Comparison of ENCODE assay signal across 1 cellular context in the genomic region with DNA sequence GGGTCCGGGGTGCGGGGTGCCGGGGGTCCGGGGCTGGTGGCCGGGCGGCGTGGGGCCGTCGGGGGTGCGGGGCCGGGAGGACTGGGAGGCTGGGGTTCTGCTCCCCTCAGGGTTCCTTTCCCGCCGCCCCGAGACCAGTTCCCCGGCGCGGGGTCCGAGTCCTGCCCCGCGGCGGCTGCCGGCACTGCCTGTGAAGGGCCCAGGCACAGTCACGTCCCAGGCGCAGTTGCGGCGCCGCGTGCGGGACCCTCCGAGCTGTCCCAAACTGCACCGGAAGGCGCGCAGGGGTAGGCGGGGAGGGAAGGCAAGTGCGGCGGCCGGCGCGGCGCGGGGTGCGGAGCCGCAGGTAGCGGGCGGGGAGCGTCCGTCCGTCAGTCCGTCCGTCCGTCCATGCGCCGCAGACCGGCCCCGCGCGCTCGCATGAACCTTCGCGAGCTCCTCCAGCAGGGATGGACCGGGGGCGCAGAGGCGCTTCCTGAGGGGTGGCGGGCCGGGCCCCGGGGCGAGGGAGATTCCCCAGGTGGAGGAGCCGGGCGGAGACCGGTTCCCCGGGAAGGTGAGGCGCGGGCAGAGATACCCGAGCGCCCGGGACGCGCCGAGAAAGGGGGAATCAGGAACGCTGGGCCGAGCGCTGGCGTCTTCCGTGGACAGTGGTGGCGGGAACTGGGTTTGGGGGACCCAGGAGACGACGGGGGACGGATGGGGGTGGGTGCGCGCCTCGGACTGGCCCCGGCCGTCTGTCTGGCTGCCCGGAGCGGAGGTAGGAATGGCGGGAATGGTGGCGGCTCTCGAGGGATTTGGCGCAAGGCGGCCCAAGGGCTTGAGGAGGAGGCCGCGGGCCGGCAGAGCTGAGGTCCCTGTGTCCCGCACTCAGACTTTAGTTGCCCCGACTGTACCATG.
TF ChIP-seq lines count a peak whose summit lies in the region.

No MANE protein-coding gene starts in this region.

TF ChIP-seq in HepG2, 621 proteins besides CTCF, POLR2A, EP300 and RAD21 (continued from another document and continues in another):
- TF ChIP-seq, protein P1, sequence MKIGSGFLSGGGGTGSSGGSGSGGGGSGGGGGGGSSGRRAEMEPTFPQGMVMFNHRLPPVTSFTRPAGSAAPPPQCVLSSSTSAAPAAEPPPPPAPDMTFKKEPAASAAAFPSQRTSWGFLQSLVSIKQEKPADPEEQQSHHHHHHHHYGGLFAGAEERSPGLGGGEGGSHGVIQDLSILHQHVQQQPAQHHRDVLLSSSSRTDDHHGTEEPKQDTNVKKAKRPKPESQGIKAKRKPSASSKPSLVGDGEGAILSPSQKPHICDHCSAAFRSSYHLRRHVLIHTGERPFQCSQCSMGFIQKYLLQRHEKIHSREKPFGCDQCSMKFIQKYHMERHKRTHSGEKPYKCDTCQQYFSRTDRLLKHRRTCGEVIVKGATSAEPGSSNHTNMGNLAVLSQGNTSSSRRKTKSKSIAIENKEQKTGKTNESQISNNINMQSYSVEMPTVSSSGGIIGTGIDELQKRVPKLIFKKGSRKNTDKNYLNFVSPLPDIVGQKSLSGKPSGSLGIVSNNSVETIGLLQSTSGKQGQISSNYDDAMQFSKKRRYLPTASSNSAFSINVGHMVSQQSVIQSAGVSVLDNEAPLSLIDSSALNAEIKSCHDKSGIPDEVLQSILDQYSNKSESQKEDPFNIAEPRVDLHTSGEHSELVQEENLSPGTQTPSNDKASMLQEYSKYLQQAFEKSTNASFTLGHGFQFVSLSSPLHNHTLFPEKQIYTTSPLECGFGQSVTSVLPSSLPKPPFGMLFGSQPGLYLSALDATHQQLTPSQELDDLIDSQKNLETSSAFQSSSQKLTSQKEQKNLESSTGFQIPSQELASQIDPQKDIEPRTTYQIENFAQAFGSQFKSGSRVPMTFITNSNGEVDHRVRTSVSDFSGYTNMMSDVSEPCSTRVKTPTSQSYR (CRISPR knock-in tag; IDR thresholded peaks at IDR 0.05; ENCODE audit: borderline replicate concordance) = no peak
- TF ChIP-seq, protein P2, sequence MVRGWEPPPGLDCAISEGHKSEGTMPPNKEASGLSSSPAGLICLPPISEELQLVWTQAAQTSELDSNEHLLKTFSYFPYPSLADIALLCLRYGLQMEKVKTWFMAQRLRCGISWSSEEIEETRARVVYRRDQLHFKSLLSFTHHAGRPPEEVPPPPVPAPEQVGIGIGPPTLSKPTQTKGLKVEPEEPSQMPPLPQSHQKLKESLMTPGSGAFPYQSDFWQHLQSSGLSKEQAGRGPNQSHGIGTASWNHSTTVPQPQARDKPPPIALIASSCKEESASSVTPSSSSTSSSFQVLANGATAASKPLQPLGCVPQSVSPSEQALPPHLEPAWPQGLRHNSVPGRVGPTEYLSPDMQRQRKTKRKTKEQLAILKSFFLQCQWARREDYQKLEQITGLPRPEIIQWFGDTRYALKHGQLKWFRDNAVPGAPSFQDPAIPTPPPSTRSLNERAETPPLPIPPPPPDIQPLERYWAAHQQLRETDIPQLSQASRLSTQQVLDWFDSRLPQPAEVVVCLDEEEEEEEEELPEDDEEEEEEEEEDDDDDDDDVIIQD (CRISPR knock-in tag; IDR thresholded peaks at IDR 0.05; ENCODE audit: low read depth) = no peak
- no peak for TF ChIP-seq ZNF570 (CRISPR knock-in tag; IDR thresholded peaks at IDR 0.05; ENCODE audit: borderline replicate concordance)
- TF ChIP-seq KDM3A (CRISPR knock-in tag; IDR thresholded peaks at IDR 0.05; ENCODE audit: low read depth) = no peak; the same call in 1 of the 2 replicates
- TF ChIP-seq ZNF10 (CRISPR knock-in tag; IDR thresholded peaks at IDR 0.05; ENCODE audit: borderline replicate concordance, low read depth) = no peak
- no peak for TF ChIP-seq ZNF484 (CRISPR knock-in tag; IDR thresholded peaks at IDR 0.05; ENCODE audit: borderline replicate concordance, low read depth)
- no peak for TF ChIP-seq JUNB (CRISPR knock-in tag; IDR thresholded peaks at IDR 0.05; ENCODE audit: borderline replicate concordance)
- 0 out of 2 replicates have a peak, but pooled peaks have one; percentile 62 for TF ChIP-seq ZNF703 (CRISPR knock-in tag; IDR thresholded peaks at IDR 0.05; ENCODE audit: borderline replicate concordance)
- TF ChIP-seq ZSCAN30 (CRISPR knock-in tag; IDR thresholded peaks at IDR 0.05) = no peak
- 0 out of 2 replicates have a peak, but pooled peaks have one; percentile 71 for TF ChIP-seq TOPORS (CRISPR knock-in tag; IDR thresholded peaks at IDR 0.05)
- no peak for TF ChIP-seq ERF (CRISPR knock-in tag; IDR thresholded peaks at IDR 0.05)
- no peak for TF ChIP-seq ZNF552 (CRISPR knock-in tag; IDR thresholded peaks at IDR 0.05; ENCODE audit: borderline replicate concordance)
- TF ChIP-seq MAFK (conservative IDR thresholded peaks at IDR 0.05 in 1 of 2, IDR thresholded peaks at IDR 0.05 in 1 of 2; ENCODE audit: low read length in 2 of 2) = no peak
- no peak for TF ChIP-seq ZNF207 (IDR thresholded peaks at IDR 0.05; ENCODE audit: borderline replicate concordance)
- TF ChIP-seq, protein P3, sequence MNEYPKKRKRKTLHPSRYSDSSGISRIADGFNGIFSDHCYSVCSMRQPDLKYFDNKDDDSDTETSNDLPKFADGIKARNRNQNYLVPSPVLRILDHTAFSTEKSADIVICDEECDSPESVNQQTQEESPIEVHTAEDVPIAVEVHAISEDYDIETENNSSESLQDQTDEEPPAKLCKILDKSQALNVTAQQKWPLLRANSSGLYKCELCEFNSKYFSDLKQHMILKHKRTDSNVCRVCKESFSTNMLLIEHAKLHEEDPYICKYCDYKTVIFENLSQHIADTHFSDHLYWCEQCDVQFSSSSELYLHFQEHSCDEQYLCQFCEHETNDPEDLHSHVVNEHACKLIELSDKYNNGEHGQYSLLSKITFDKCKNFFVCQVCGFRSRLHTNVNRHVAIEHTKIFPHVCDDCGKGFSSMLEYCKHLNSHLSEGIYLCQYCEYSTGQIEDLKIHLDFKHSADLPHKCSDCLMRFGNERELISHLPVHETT (CRISPR knock-in tag; conservative IDR thresholded peaks at IDR 0.05) = no peak
- 0 out of 2 replicates have a peak, but pooled peaks have one; percentile 62 for TF ChIP-seq ARID2 (CRISPR knock-in tag; IDR thresholded peaks at IDR 0.05; ENCODE audit: borderline replicate concordance)
- no peak for TF ChIP-seq HNRNPUL1 (IDR thresholded peaks at IDR 0.05; ENCODE audit: low read depth, low read length)
- TF ChIP-seq CHCHD3 (CRISPR knock-in tag; IDR thresholded peaks at IDR 0.05) = no peak
- TF ChIP-seq, protein P4, sequence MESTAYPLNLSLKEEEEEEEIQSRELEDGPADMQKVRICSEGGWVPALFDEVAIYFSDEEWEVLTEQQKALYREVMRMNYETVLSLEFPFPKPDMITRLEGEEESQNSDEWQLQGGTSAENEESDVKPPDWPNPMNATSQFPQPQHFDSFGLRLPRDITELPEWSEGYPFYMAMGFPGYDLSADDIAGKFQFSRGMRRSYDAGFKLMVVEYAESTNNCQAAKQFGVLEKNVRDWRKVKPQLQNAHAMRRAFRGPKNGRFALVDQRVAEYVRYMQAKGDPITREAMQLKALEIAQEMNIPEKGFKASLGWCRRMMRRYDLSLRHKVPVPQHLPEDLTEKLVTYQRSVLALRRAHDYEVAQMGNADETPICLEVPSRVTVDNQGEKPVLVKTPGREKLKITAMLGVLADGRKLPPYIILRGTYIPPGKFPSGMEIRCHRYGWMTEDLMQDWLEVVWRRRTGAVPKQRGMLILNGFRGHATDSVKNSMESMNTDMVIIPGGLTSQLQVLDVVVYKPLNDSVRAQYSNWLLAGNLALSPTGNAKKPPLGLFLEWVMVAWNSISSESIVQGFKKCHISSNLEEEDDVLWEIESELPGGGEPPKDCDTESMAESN (CRISPR knock-in tag; conservative IDR thresholded peaks at IDR 0.05) = no peak
- TF ChIP-seq, protein P5, sequence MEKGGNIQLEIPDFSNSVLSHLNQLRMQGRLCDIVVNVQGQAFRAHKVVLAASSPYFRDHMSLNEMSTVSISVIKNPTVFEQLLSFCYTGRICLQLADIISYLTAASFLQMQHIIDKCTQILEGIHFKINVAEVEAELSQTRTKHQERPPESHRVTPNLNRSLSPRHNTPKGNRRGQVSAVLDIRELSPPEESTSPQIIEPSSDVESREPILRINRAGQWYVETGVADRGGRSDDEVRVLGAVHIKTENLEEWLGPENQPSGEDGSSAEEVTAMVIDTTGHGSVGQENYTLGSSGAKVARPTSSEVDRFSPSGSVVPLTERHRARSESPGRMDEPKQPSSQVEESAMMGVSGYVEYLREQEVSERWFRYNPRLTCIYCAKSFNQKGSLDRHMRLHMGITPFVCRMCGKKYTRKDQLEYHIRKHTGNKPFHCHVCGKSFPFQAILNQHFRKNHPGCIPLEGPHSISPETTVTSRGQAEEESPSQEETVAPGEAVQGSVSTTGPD (CRISPR knock-in tag; IDR thresholded peaks at IDR 0.05) = no peak
- TF ChIP-seq, protein P6, sequence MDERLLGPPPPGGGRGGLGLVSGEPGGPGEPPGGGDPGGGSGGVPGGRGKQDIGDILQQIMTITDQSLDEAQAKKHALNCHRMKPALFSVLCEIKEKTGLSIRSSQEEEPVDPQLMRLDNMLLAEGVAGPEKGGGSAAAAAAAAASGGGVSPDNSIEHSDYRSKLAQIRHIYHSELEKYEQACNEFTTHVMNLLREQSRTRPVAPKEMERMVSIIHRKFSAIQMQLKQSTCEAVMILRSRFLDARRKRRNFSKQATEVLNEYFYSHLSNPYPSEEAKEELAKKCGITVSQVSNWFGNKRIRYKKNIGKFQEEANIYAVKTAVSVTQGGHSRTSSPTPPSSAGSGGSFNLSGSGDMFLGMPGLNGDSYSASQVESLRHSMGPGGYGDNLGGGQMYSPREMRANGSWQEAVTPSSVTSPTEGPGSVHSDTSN (CRISPR knock-in tag; IDR thresholded peaks at IDR 0.05) = no peak
- no peak for TF ChIP-seq GTF2F1 (IDR thresholded peaks at IDR 0.05; ENCODE audit: low read length)
- TF ChIP-seq, protein P7, sequence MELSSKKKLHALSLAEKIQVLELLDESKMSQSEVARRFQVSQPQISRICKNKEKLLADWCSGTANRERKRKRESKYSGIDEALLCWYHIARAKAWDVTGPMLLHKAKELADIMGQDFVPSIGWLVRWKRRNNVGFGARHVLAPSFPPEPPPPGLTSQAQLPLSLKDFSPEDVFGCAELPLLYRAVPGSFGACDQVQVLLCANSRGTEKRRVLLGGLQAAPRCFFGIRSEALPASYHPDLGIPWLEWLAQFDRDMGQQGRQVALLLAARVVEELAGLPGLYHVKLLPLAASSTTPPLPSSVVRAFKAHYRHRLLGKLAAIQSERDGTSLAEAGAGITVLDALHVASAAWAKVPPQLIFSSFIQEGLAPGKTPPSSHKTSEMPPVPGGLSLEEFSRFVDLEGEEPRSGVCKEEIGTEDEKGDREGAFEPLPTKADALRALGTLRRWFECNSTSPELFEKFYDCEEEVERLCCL (CRISPR knock-in tag; IDR thresholded peaks at IDR 0.05; ENCODE audit: borderline replicate concordance) = no peak
- peak; percentile 39; the same call in 1 of the 2 replicates for TF ChIP-seq SALL2 (CRISPR knock-in tag; IDR thresholded peaks at IDR 0.05)
- no peak for TF ChIP-seq NCOR1 (IDR thresholded peaks at IDR 0.05; ENCODE audit: borderline replicate concordance, low read length)
- TF ChIP-seq, protein P8, sequence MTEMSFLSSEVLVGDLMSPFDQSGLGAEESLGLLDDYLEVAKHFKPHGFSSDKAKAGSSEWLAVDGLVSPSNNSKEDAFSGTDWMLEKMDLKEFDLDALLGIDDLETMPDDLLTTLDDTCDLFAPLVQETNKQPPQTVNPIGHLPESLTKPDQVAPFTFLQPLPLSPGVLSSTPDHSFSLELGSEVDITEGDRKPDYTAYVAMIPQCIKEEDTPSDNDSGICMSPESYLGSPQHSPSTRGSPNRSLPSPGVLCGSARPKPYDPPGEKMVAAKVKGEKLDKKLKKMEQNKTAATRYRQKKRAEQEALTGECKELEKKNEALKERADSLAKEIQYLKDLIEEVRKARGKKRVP (CRISPR knock-in tag; IDR thresholded peaks at IDR 0.05) = no peak
- TF ChIP-seq KAT8 (CRISPR knock-in tag; IDR thresholded peaks at IDR 0.05) = no peak
- TF ChIP-seq PHF21A (CRISPR knock-in tag; IDR thresholded peaks at IDR 0.05) = 0 out of 2 replicates have a peak, but pooled peaks have one; percentile 28
- TF ChIP-seq, protein P9, sequence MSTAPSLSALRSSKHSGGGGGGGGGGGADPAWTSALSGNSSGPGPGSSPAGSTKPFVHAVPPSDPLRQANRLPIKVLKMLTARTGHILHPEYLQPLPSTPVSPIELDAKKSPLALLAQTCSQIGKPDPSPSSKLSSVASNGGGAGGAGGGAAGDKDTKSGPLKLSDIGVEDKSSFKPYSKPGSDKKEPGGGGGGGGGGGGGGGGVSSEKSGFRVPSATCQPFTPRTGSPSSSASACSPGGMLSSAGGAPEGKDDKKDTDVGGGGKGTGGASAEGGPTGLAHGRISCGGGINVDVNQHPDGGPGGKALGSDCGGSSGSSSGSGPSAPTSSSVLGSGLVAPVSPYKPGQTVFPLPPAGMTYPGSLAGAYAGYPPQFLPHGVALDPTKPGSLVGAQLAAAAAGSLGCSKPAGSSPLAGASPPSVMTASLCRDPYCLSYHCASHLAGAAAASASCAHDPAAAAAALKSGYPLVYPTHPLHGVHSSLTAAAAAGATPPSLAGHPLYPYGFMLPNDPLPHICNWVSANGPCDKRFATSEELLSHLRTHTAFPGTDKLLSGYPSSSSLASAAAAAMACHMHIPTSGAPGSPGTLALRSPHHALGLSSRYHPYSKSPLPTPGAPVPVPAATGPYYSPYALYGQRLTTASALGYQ (CRISPR knock-in tag; IDR thresholded peaks at IDR 0.05) = no peak
- peak; percentile 56 for TF ChIP-seq ZFX (CRISPR knock-in tag; IDR thresholded peaks at IDR 0.05; ENCODE audit: low read depth)
- TF ChIP-seq ZNF616 (CRISPR knock-in tag; IDR thresholded peaks at IDR 0.05; ENCODE audit: low read depth) = no peak
- TF ChIP-seq, protein P10, sequence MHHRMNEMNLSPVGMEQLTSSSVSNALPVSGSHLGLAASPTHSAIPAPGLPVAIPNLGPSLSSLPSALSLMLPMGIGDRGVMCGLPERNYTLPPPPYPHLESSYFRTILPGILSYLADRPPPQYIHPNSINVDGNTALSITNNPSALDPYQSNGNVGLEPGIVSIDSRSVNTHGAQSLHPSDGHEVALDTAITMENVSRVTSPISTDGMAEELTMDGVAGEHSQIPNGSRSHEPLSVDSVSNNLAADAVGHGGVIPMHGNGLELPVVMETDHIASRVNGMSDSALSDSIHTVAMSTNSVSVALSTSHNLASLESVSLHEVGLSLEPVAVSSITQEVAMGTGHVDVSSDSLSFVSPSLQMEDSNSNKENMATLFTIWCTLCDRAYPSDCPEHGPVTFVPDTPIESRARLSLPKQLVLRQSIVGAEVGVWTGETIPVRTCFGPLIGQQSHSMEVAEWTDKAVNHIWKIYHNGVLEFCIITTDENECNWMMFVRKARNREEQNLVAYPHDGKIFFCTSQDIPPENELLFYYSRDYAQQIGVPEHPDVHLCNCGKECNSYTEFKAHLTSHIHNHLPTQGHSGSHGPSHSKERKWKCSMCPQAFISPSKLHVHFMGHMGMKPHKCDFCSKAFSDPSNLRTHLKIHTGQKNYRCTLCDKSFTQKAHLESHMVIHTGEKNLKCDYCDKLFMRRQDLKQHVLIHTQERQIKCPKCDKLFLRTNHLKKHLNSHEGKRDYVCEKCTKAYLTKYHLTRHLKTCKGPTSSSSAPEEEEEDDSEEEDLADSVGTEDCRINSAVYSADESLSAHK (CRISPR knock-in tag; IDR thresholded peaks at IDR 0.05; ENCODE audit: borderline replicate concordance) = 0 out of 2 replicates have a peak, but pooled peaks have one; percentile 30
- peak; percentile 81 for TF ChIP-seq HNRNPLL (IDR thresholded peaks at IDR 0.05; ENCODE audit: low read depth, low read length, poor library complexity, severe bottlenecking)
- TF ChIP-seq TOE1 (CRISPR knock-in tag; IDR thresholded peaks at IDR 0.05) = no peak
- TF ChIP-seq LCORL (IDR thresholded peaks at IDR 0.05) = no peak
- TF ChIP-seq LCORL (CRISPR knock-in tag; IDR thresholded peaks at IDR 0.05) = no peak
- TF ChIP-seq STAG1 (CRISPR knock-in tag; IDR thresholded peaks at IDR 0.05) = no peak
- TF ChIP-seq CHD2 (IDR thresholded peaks at IDR 0.05; ENCODE audit: low read depth, low read length) = no peak
- TF ChIP-seq ESRRA (CRISPR knock-in tag; IDR thresholded peaks at IDR 0.05; ENCODE audit: low read depth) = no peak
